Comparison of ENCODE assay signal across 2 cellular contexts in genomic region chr22:17131686-17132085, GRCh38.
TF ChIP-seq lines count a peak whose summit lies in the region.

No MANE protein-coding gene starts in this region.

TF ChIP-seq in A549, 52 proteins besides CTCF, POLR2A, EP300 and RAD21 (continued from another document):
- no peak for TF ChIP-seq HOXA7 (CRISPR knock-in tag; IDR thresholded peaks at IDR 0.05)
- TF ChIP-seq CEBPB (IDR thresholded peaks at IDR 0.05) = no peak

TF ChIP-seq in HEK293, 187 proteins besides CTCF, POLR2A, EP300 and RAD21 (continued from another document):
- 0 out of 2 replicates have a peak, but pooled peaks have one; percentile 13 for TF ChIP-seq ZFHX2 (tag by site-specific recombination; conservative IDR thresholded peaks at IDR 0.05)
- no peak for TF ChIP-seq ZNF580 (tag by site-specific recombination; IDR thresholded peaks at IDR 0.05)
- no peak for TF ChIP-seq ZNF302 (tag by site-specific recombination; IDR thresholded peaks at IDR 0.05; ENCODE audit: low read depth)
- TF ChIP-seq ZBTB8A (tag by site-specific recombination; IDR thresholded peaks at IDR 0.05) = no peak
- TF ChIP-seq ZIC2 (tag by site-specific recombination; IDR thresholded peaks at IDR 0.05) = peak; percentile 49
- no peak for TF ChIP-seq ZNF114 (tag by site-specific recombination; IDR thresholded peaks at IDR 0.05)
- TF ChIP-seq PRDM10 (tag by site-specific recombination; IDR thresholded peaks at IDR 0.05) = no peak
- no peak for TF ChIP-seq ZNF280D (tag by site-specific recombination; IDR thresholded peaks at IDR 0.05)
